ENCODE assay signal across 9 cellular contexts in genomic region chr16:4958510-4959111, GRCh38. TPM values are rescaled to one million over a fixed set of nuclear protein-coding genes. Genes with fewer than 3 reads are reported as not detected.
DNase-seq lines count a peak whose midpoint lies in the region; ATAC-seq and TF ChIP-seq lines count a peak whose summit lies in the region.
"Had no signal": no experiment of that assay in that cellular context is flagged by ENCODE, and none has a peak within 500 bp of the region (broad histone marks: within the 10 kb centered on the region; RNA-seq: fewer than 3 reads in every experiment).

No MANE protein-coding gene starts in this region.

- ATAC-seq in GM21737 (IDR thresholded peaks at IDR 0.05; ENCODE audit: unreplicated experiment): no peak
- ATAC-seq in HG03196 (IDR thresholded peaks at IDR 0.05; ENCODE audit: unreplicated experiment): no peak

- H3K27ac Mint-ChIP-seq in Calu3 (ENCODE audit: unreplicated experiment): no peak overlapping the region

- H3K4me3 ChIP-seq in epithelial cell of proximal tubule (ENCODE audit: low read depth, low read length): peak overlapping the region; percentile 44
- peak overlapping the region; percentile 3 for H3K4me3 ChIP-seq in trophoblast cell (ENCODE audit: low read depth, low read length)

- no peaks in the 10 kb centered on the region for H3K79me2 ChIP-seq in trophoblast cell (ENCODE audit: control insufficient read depth, insufficient read depth, low read length, poor library complexity)

- no peak overlapping the region for H3K18ac ChIP-seq in trophoblast cell (ENCODE audit: low read length)

- H2AFZ ChIP-seq in trophoblast cell (ENCODE audit: insufficient read depth, low read length, poor library complexity): no peak overlapping the region

- no peak overlapping the region for H3K14ac ChIP-seq in trophoblast cell (ENCODE audit: low read length)

- H2BK5ac ChIP-seq in trophoblast cell (ENCODE audit: low read depth, low read length, poor library complexity): no peak overlapping the region

- H3K36me3 Mint-ChIP-seq in Calu3 (ENCODE audit: insufficient read depth, unreplicated experiment): peaks cover 16% of the 10 kb centered on the region

- H3K9me3 Mint-ChIP-seq in Calu3 (ENCODE audit: low read depth, unreplicated experiment): no peaks in the 10 kb centered on the region

- peak overlapping the region; percentile 51 for H3K4me2 ChIP-seq in trophoblast cell (ENCODE audit: low read length)

- H3K4me1 ChIP-seq in trophoblast cell (ENCODE audit: control insufficient read depth in 1 of 2, insufficient read depth in 2 of 2, low read length in 2 of 2): peaks cover 3 to 5% of the 10 kb centered on the region in 2 experiments

- H3K36me3 ChIP-seq in trophoblast cell (ENCODE audit: control insufficient read depth in 1 of 2, insufficient read depth in 2 of 2, low read length in 2 of 2): no peaks in the 10 kb centered on the region

- H2AK5ac ChIP-seq in trophoblast cell (ENCODE audit: low read length): no peak overlapping the region

- H3K4me1 Mint-ChIP-seq in Calu3 (ENCODE audit: low read depth, unreplicated experiment): peaks cover 17% of the 10 kb centered on the region

- CTCF ChIA-PET in Calu3 (lab: Charles Lee): interaction anchor here (0.6 to 1.6 kb wide), 4 partner anchors 14 to 244 kb away, joined by 3 to 8 read pairs (median 5); partner anchors contain the start of gene UBN1

- no peak overlapping the region for H4K8ac ChIP-seq in trophoblast cell (ENCODE audit: low read depth, low read length)

- H3K27me3 ChIP-seq in trophoblast cell (ENCODE audit: insufficient read depth, low read length): no peaks in the 10 kb centered on the region

- no peak overlapping the region for H3K4ac ChIP-seq in trophoblast cell (ENCODE audit: low read depth, low read length)

- no peak for TF ChIP-seq CTCF in Calu3 (IDR thresholded peaks at IDR 0.05; ENCODE audit: unreplicated experiment)
- TF ChIP-seq CTCF in epithelial cell of proximal tubule (conservative IDR thresholded peaks at IDR 0.05; ENCODE audit: low read depth, low read length): no peak

- H3K79me1 ChIP-seq in trophoblast cell (ENCODE audit: low read length): no peaks in the 10 kb centered on the region

- no CpG with 5 or more reads among the region's 23 CpGs for WGBS in trophoblast cell (ENCODE audit: extremely low coverage, insufficient coverage, insufficient read length)

- H4K12ac ChIP-seq in trophoblast cell (ENCODE audit: low read depth, low read length): no peak overlapping the region

- peak overlapping the region; percentile 66 for H3K4me3 Mint-ChIP-seq in Calu3 (ENCODE audit: low read depth, unreplicated experiment)

- no peak overlapping the region for H2BK120ac ChIP-seq in trophoblast cell (ENCODE audit: insufficient read depth, low read length, poor library complexity)

- H3K27me3 Mint-ChIP-seq in Calu3 (ENCODE audit: unreplicated experiment): peaks cover 46% of the 10 kb centered on the region

- intact Hi-C loops in Calu3 (cut with micrococcal nuclease; ENCODE audit: unreplicated experiment): loop anchor here (2.0 to 10.0 kb wide), 4 partner anchors 66 to 224 kb away; partner anchors contain the start of genes ANKS3, DNAAF8, EEF2KMT and NAGPA

- no peaks in the 10 kb centered on the region for H3K9me3 ChIP-seq in trophoblast cell (ENCODE audit: insufficient read depth, low read depth, low read length)

- no peak overlapping the region for H4K91ac ChIP-seq in trophoblast cell (ENCODE audit: low read depth, low read length)

- H2BK12ac ChIP-seq in trophoblast cell (ENCODE audit: low read length): no peak overlapping the region

- no peak for DNase-seq in Calu3
- DNase-seq in epithelial cell of proximal tubule (ENCODE audit: low read depth): no peak
- DNase-seq in trophoblast cell: no peak
- no peak for DNase-seq in OCI-M2 (lab: John Stamatoyannopoulos, UW; ENCODE audit: unreplicated experiment)
- DNase-seq in activated gamma-delta T cell treated with Interleukin-2 at 50 U/mL for 16 hours: no peak

- H3K9ac ChIP-seq in trophoblast cell (ENCODE audit: low read length): no peak overlapping the region

- BruUV-seq in Calu3 (replicated peaks; lab: Mats Ljungman, UMichigan): no TSS peak

- H3K23ac ChIP-seq in trophoblast cell (ENCODE audit: low read length): no peak overlapping the region

- H3K27ac ChIP-seq in trophoblast cell (ENCODE audit: low read depth, low read length): no peak overlapping the region

TF ChIP-seq in PFSK-1, 5 proteins besides CTCF, POLR2A, EP300 and RAD21:
- TF ChIP-seq SIN3A (IDR thresholded peaks at IDR 0.05; ENCODE audit: borderline replicate concordance, insufficient read depth, low read length) (no peak), TAF1 (IDR thresholded peaks at IDR 0.05; ENCODE audit: borderline replicate concordance, insufficient read depth, low read length) (no peak), POLR2AphosphoS5 (IDR thresholded peaks at IDR 0.05; ENCODE audit: low read depth, low read length) (no peak), FOXP2 (optimal IDR thresholded peaks at IDR 0.05; ENCODE audit: borderline replicate concordance, extremely low read depth, extremely low read length, insufficient read depth) (peak; percentile 6)
- TF ChIP-seq, protein P1, sequence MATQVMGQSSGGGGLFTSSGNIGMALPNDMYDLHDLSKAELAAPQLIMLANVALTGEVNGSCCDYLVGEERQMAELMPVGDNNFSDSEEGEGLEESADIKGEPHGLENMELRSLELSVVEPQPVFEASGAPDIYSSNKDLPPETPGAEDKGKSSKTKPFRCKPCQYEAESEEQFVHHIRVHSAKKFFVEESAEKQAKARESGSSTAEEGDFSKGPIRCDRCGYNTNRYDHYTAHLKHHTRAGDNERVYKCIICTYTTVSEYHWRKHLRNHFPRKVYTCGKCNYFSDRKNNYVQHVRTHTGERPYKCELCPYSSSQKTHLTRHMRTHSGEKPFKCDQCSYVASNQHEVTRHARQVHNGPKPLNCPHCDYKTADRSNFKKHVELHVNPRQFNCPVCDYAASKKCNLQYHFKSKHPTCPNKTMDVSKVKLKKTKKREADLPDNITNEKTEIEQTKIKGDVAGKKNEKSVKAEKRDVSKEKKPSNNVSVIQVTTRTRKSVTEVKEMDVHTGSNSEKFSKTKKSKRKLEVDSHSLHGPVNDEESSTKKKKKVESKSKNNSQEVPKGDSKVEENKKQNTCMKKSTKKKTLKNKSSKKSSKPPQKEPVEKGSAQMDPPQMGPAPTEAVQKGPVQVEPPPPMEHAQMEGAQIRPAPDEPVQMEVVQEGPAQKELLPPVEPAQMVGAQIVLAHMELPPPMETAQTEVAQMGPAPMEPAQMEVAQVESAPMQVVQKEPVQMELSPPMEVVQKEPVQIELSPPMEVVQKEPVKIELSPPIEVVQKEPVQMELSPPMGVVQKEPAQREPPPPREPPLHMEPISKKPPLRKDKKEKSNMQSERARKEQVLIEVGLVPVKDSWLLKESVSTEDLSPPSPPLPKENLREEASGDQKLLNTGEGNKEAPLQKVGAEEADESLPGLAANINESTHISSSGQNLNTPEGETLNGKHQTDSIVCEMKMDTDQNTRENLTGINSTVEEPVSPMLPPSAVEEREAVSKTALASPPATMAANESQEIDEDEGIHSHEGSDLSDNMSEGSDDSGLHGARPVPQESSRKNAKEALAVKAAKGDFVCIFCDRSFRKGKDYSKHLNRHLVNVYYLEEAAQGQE (IDR thresholded peaks at IDR 0.05; ENCODE audit: insufficient read depth in 1 of 2, low read depth in 2 of 2, low read length in 2 of 2): no peak

RNA-seq across cellular contexts. Expression of gene SEC14L5, which starts 0.5 kb away (rescaled TPM):
- total RNA-seq in Calu3 (2022) (0.52 and 0.54 TPM in 2 replicates), epithelial cell of proximal tubule (under 0.01 TPM in 1 of 2 replicates, not detected in the other)
- not detected for polyA plus RNA-seq in PFSK-1 (2012; ENCODE audit: insufficient read length, low read depth)
- polyA plus RNA-seq in trophoblast cell (2013): 0.01 and 0.03 TPM in 2 replicates
- total RNA-seq: activated CD8-positive, alpha-beta memory T cell treated with anti-CD3 and anti-CD28 coated beads for 36 hours had no signal

RNA-seq across cellular contexts. Expression of gene PPL, which starts 21.7 kb away (rescaled TPM):
- total RNA-seq in Calu3 (2022): 75.0 and 104 TPM in 2 replicates
- polyA plus RNA-seq in PFSK-1 (2012; ENCODE audit: insufficient read length, low read depth): 0.15 TPM
- total RNA-seq in epithelial cell of proximal tubule: 9.1 and 21.0 TPM in 2 replicates
- polyA plus RNA-seq in trophoblast cell (2013): 10.3 and 10.5 TPM in 2 replicates
- total RNA-seq: activated CD8-positive, alpha-beta memory T cell treated with anti-CD3 and anti-CD28 coated beads for 36 hours had no signal
